Comparison of ENCODE assay signal across 16 cellular contexts in genomic region chr9:96062051-96062450, GRCh38.
DNase-seq lines count a peak whose midpoint lies in the region; ATAC-seq and TF ChIP-seq lines count a peak whose summit lies in the region.
"Had no signal": no experiment of that assay in that cellular context is flagged by ENCODE, and none has a peak within 500 bp of the region (broad histone marks: within the 10 kb centered on the region; RNA-seq: fewer than 3 reads in every experiment).

No MANE protein-coding gene starts in this region.

- H3K36me3 ChIP-seq in smooth muscle cell (ENCODE audit: low read depth), result no peaks in the 10 kb centered on the region
- H3K36me3 ChIP-seq: ascending aorta had no signal

- H3K4me3 Mint-ChIP-seq in T-helper 17 cell, result no peak overlapping the region
- H3K4me3 Mint-ChIP-seq in immature natural killer cell, result no peak overlapping the region
- H3K4me3 Mint-ChIP-seq: activated CD8-positive, alpha-beta T cell treated with anti-CD3 and anti-CD28 coated beads for 36 hours; CD4-positive, CD25-positive, alpha-beta regulatory T cell; naive B cell had no signal

- peaks cover 3% of the 10 kb centered on the region for H3K36me3 Mint-ChIP-seq in T-helper 17 cell (ENCODE audit: low read depth)
- no peaks in the 10 kb centered on the region for H3K36me3 Mint-ChIP-seq in immature natural killer cell
- H3K36me3 Mint-ChIP-seq: CD4-positive, CD25-positive, alpha-beta regulatory T cell; naive B cell had no signal

- TF ChIP-seq CTCF in fibroblast of the aortic adventitia (IDR thresholded peaks at IDR 0.05; ENCODE audit: insufficient read depth, low read length) (no peak), smooth muscle cell (IDR thresholded peaks at IDR 0.05; ENCODE audit: borderline replicate concordance, insufficient read depth, poor library complexity, severe bottlenecking) (no peak)

- H3K79me2 ChIP-seq in smooth muscle cell (ENCODE audit: low read depth), result no peaks in the 10 kb centered on the region

- H4K20me1 ChIP-seq in smooth muscle cell (ENCODE audit: low read depth), result no peaks in the 10 kb centered on the region

- peak overlapping the region; percentile 62 for H3K4me2 ChIP-seq in smooth muscle cell
- H3K4me2 ChIP-seq: SK-N-SH had no signal

- H3K27ac Mint-ChIP-seq in T-helper 17 cell, result peak overlapping the region; percentile 47
- H3K27ac Mint-ChIP-seq in immature natural killer cell, result no peak overlapping the region
- H3K27ac Mint-ChIP-seq: activated CD8-positive, alpha-beta T cell treated with anti-CD3 and anti-CD28 coated beads for 36 hours; naive B cell had no signal

- ATAC-seq in T-helper 17 cell, result no peak
- ATAC-seq: activated CD8-positive, alpha-beta T cell treated with anti-CD3 and anti-CD28 coated beads for 36 hours; left colon had no signal

- peak overlapping the region; percentile 68 for H2AFZ ChIP-seq in smooth muscle cell (ENCODE audit: low read depth)

- H3K27me3 Mint-ChIP-seq in T-helper 17 cell (peaks cover 2% of the 10 kb centered on the region), immature natural killer cell (ENCODE audit: low read depth in 3 of 3) (peaks cover 0 to 4% (median 3%) of the 10 kb centered on the region in 3 donors)
- H3K27me3 Mint-ChIP-seq: activated CD8-positive, alpha-beta T cell treated with anti-CD3 and anti-CD28 coated beads for 36 hours; CD4-positive, CD25-positive, alpha-beta regulatory T cell had no signal

- peak; percentile 74 for DNase-seq in MV-4-11 (lab: John Stamatoyannopoulos, UW)
- no peak for DNase-seq in T-helper 17 cell
- peak; percentile 57 for DNase-seq in fibroblast of the aortic adventitia (ENCODE audit: low read depth)
- no peak for DNase-seq in smooth muscle cell (lab: John Stamatoyannopoulos, UW; ENCODE audit: unreplicated experiment)
- DNase-seq in substantia nigra (lab: John Stamatoyannopoulos, UW), result no peak
- no peak for DNase-seq in immature natural killer cell
- DNase-seq in activated effector memory CD4-positive, alpha-beta T cell treated with anti-CD3 and anti-CD28 coated beads, Interleukin-2, amount 50 U/mL, for 16 hours, result no peak
- DNase-seq: activated CD8-positive, alpha-beta T cell treated with anti-CD3 and anti-CD28 coated beads for 36 hours; CD4-positive, CD25-positive, alpha-beta regulatory T cell; DND-41; hippocampal formation; left colon; naive B cell; SK-N-SH had no signal

- no peaks in the 10 kb centered on the region for H3K4me1 ChIP-seq in smooth muscle cell (ENCODE audit: low read depth)

- no peak overlapping the region for H3K9ac ChIP-seq in smooth muscle cell (ENCODE audit: low read depth)
- H3K9ac ChIP-seq: SK-N-SH had no signal

- H3K4me1 Mint-ChIP-seq in T-helper 17 cell, result peaks cover 5% of the 10 kb centered on the region
- H3K4me1 Mint-ChIP-seq in immature natural killer cell, result peaks cover 16 to 18% of the 10 kb centered on the region in 2 donors
- H3K4me1 Mint-ChIP-seq: naive B cell had no signal

- H3F3A ChIP-seq in smooth muscle cell (ENCODE audit: low read depth), result peaks cover 6% of the 10 kb centered on the region

- 50% methylated on average over 5 of the region's 5 CpGs for WGBS in smooth muscle cell (ENCODE audit: low lambda C conversion rate)

- H3K9me3 ChIP-seq in T-helper 17 cell (ENCODE audit: control insufficient read depth, low read length, poor library complexity, severe bottlenecking) (no peaks in the 10 kb centered on the region), smooth muscle cell (replicated peaks; ENCODE audit: low read depth) (no peaks in the 10 kb centered on the region)
- H3K9me3 ChIP-seq: ascending aorta, SK-N-SH had no signal

- H3K4me3 ChIP-seq in fibroblast of the aortic adventitia (ENCODE audit: low read depth, low read length) (no peak overlapping the region), smooth muscle cell (no peak overlapping the region)
- H3K4me3 ChIP-seq: ascending aorta had no signal

- H3K27me3 ChIP-seq in smooth muscle cell (ENCODE audit: low read depth), result no peaks in the 10 kb centered on the region
- H3K27me3 ChIP-seq: ascending aorta had no signal

- no peak overlapping the region for H3K27ac ChIP-seq in smooth muscle cell (ENCODE audit: low read depth)
- H3K27ac ChIP-seq in substantia nigra (ENCODE audit: low read depth, low read length, poor library complexity, severe bottlenecking), result no peak overlapping the region
- H3K27ac ChIP-seq: VCaP had no signal

- H3K9me3 Mint-ChIP-seq in immature natural killer cell, result no peaks in the 10 kb centered on the region
- H3K9me3 Mint-ChIP-seq: CD4-positive, CD25-positive, alpha-beta regulatory T cell had no signal

Comparison
In these comparisons a context has a peak if more than half of its experiments do, and no peak if none do; other contexts are left out.
1. DNase-seq: peak in MV-4-11 (single experiment) and fibroblast of the aortic adventitia (single experiment); none in T-helper 17 cell (0 of 3), smooth muscle cell (single experiment), substantia nigra (0 of 49), immature natural killer cell (0 of 3) and activated effector memory CD4-positive, alpha-beta T cell treated with anti-CD3 and anti-CD28 coated beads, Interleukin-2, amount 50 U/mL, for 16 hours (single experiment).